Comparison of ENCODE assay signal across 12 cellular contexts in the genomic region with DNA sequence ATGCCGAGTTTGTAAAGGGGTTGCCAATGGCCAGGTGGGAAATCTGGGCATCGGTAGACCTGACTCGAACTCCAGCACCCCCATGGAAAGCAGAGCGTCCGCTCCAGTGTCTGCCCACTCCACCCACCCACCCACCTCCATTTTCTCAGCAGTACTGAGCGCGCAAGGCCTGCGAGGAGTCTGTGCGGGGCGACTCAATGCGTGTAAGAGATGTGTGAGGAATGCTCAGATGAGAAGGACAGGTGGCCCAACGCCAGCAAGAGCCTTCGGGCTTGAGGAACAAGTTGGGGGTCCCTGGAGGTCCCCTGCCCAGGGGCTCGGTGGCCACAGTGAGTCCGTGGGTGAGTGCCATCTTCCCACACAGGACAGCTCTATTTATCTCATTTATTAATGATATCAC. TPM values are rescaled to one million over a fixed set of nuclear protein-coding genes. Genes with fewer than 3 reads are reported as not detected.
A peak's percentile ranks its signal among the peaks of the same experiment; 100 is the strongest.
DNase-seq lines count a peak whose midpoint lies in the region; ATAC-seq and TF ChIP-seq lines count a peak whose summit lies in the region.
"Had no signal": no experiment of that assay in that cellular context is flagged by ENCODE, and none has a peak within 500 bp of the region (broad histone marks: within the 10 kb centered on the region; RNA-seq: fewer than 3 reads in every experiment).

No MANE protein-coding gene starts in this region.

- H3K4me3 ChIP-seq in heart left ventricle (no peak overlapping the region), HEK293 (ENCODE audit: low read depth, low read length) (no peak overlapping the region), left ventricle myocardium inferior (no peak overlapping the region), gastrocnemius medialis (no peak overlapping the region)
- H3K4me3 ChIP-seq: GM23338 had no signal

- CTCF ChIA-PET in HEK293 (lab: Yijun Ruan, JAX), result no interaction called here

- H3K9me3 ChIP-seq in heart left ventricle (no peaks in the 10 kb centered on the region), HEK293 (ENCODE audit: control insufficient read depth, insufficient read depth, low read depth, low read length) (no peaks in the 10 kb centered on the region), left ventricle myocardium inferior (replicated peaks) (no peaks in the 10 kb centered on the region), gastrocnemius medialis (no peaks in the 10 kb centered on the region)

- peaks cover 0 to 84% (median 64%) of the 10 kb centered on the region in 9 donors for H3K36me3 ChIP-seq in heart left ventricle
- peaks cover 30 to 58% of the 10 kb centered on the region in 2 experiments for H3K36me3 ChIP-seq in HEK293 (ENCODE audit: control insufficient read depth in 2 of 2, insufficient read depth in 1 of 2, low read length in 2 of 2)
- peaks cover 57% of the 10 kb centered on the region for H3K36me3 ChIP-seq in left ventricle myocardium inferior
- peaks cover 0 to 60% of the 10 kb centered on the region in 2 donors for H3K36me3 ChIP-seq in gastrocnemius medialis

- WGBS in heart left ventricle, 4 donors, result 80 to 90% (median 84%) methylated on average over 12 to 15 of the region's 15 CpGs

- DNase-seq in heart left ventricle (peak in 1 of 5 donors; percentile 32), Right ventricle myocardium superior (no peak), left ventricle myocardium inferior (no peak), gastrocnemius medialis (no peak), MV-4-11 (lab: John Stamatoyannopoulos, UW) (no peak)
- DNase-seq: CD8-positive, alpha-beta T cell; COR-L47; DMS153; H7 had no signal

- intact Hi-C loops in heart left ventricle (cut with DNase I) (loop anchor here in 8 of 10 donors (2.0 to 5.0 kb wide), 6 partner anchors 35 to 125 kb away; a partner anchor contains a TSS), Right ventricle myocardium superior (cut with DNase I) (loop anchor here (10.0 kb wide), 1 partner anchor 47 kb away; a partner anchor contains a TSS), left ventricle myocardium inferior (cut with micrococcal nuclease) (no loop called here), gastrocnemius medialis (cut with DNase I; ENCODE audit: low total_unique reads) (no loop called here)

- in situ Hi-C loops in gastrocnemius medialis (cut with MboI; ENCODE audit: low sequenced_read_pairs in 4 of 4), result loop anchor here in 1 of 4 donors (25.0 kb wide), 1 partner anchor 125 kb away; no protein-coding TSS in a partner anchor

- H3K4me1 ChIP-seq in heart left ventricle (peaks cover 11 to 65% (median 54%) of the 10 kb centered on the region in 12 donors), HEK293 (ENCODE audit: control insufficient read depth, insufficient read depth, low read length) (no peaks in the 10 kb centered on the region), left ventricle myocardium inferior (peaks cover 73% of the 10 kb centered on the region), gastrocnemius medialis (peaks cover 0 to 6% of the 10 kb centered on the region in 2 donors)

- TF ChIP-seq CTCF in heart left ventricle (IDR thresholded peaks at IDR 0.05) (no peak), HEK293 (tag by site-specific recombination; IDR thresholded peaks at IDR 0.05) (no peak), left ventricle myocardium inferior (IDR thresholded peaks at IDR 0.05; ENCODE audit: borderline replicate concordance) (no peak), gastrocnemius medialis (IDR thresholded peaks at IDR 0.05 in 4 of 5, conservative IDR thresholded peaks at IDR 0.05 in 1 of 5) (no peak)

- no peak for TF ChIP-seq POLR2A in heart left ventricle (IDR thresholded peaks at IDR 0.05)
- TF ChIP-seq POLR2A in gastrocnemius medialis (IDR thresholded peaks at IDR 0.05), result no peak

- H3K27ac ChIP-seq in heart left ventricle, result peak overlapping the region in 11 of 12 donors; percentile 11 to 93 (median 84)
- H3K27ac ChIP-seq in HEK293 (ENCODE audit: extremely low read depth, low read depth, low read length), result no peak overlapping the region
- peak overlapping the region; percentile 92 for H3K27ac ChIP-seq in left ventricle myocardium inferior (replicated peaks)
- peak overlapping the region; percentile 15 to 70 (median 64) for H3K27ac ChIP-seq in gastrocnemius medialis

- H3K27me3 ChIP-seq in heart left ventricle, result no peaks in the 10 kb centered on the region
- no peaks in the 10 kb centered on the region for H3K27me3 ChIP-seq in left ventricle myocardium inferior (ENCODE audit: low read depth)
- no peaks in the 10 kb centered on the region for H3K27me3 ChIP-seq in gastrocnemius medialis

- POLR2A ChIA-PET in HEK293 (lab: Yijun Ruan, JAX), result interaction anchor here (0.6 kb wide), 1 partner anchor 20 kb away, joined by 3 read pairs; no protein-coding TSS in a partner anchor

- ATAC-seq in heart left ventricle (no peak), Right ventricle myocardium superior (ENCODE audit: poor library complexity) (no peak), gastrocnemius medialis (no peak), GM19463 (IDR thresholded peaks at IDR 0.05; ENCODE audit: unreplicated experiment) (no peak)
- ATAC-seq: CD8-positive, alpha-beta T cell; GM23338 had no signal

TF ChIP-seq in HEK293, 187 proteins besides CTCF, POLR2A, EP300 and RAD21:
- 0 out of 2 replicates have a peak, but pooled peaks have one; percentile 25 for TF ChIP-seq EGR2 (tag by site-specific recombination; IDR thresholded peaks at IDR 0.05; ENCODE audit: low read depth)
- TF ChIP-seq, protein P1, sequence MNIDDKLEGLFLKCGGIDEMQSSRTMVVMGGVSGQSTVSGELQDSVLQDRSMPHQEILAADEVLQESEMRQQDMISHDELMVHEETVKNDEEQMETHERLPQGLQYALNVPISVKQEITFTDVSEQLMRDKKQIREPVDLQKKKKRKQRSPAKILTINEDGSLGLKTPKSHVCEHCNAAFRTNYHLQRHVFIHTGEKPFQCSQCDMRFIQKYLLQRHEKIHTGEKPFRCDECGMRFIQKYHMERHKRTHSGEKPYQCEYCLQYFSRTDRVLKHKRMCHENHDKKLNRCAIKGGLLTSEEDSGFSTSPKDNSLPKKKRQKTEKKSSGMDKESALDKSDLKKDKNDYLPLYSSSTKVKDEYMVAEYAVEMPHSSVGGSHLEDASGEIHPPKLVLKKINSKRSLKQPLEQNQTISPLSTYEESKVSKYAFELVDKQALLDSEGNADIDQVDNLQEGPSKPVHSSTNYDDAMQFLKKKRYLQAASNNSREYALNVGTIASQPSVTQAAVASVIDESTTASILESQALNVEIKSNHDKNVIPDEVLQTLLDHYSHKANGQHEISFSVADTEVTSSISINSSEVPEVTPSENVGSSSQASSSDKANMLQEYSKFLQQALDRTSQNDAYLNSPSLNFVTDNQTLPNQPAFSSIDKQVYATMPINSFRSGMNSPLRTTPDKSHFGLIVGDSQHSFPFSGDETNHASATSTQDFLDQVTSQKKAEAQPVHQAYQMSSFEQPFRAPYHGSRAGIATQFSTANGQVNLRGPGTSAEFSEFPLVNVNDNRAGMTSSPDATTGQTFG (tag by site-specific recombination; IDR thresholded peaks at IDR 0.05; ENCODE audit: borderline replicate concordance), result no peak

RNA-seq across cellular contexts. Expression of a gene that starts 50.6 kb away (rescaled TPM):
- 100 to 1,000 TPM in 1 of 9 donors, 10 to 100 TPM in 8; 52.6 to 125 (median 72.3) TPM for total RNA-seq in heart left ventricle
- polyA plus RNA-seq in heart left ventricle, result 100 to 1,000 TPM in 1 of 2 donors, 10 to 100 TPM in 1; 17.8 to 114 TPM
- total RNA-seq in Right ventricle myocardium superior, result 69.0 TPM
- total RNA-seq in left ventricle myocardium inferior, result 76.9 TPM
- total RNA-seq in gastrocnemius medialis, result 10 to 100 TPM; 32.7 to 38.7 (median 34.8) TPM

Comparison
In these comparisons a context has a peak if more than half of its experiments do, and no peak if none do; other contexts are left out.
1. intact Hi-C loops: an anchor here in heart left ventricle (2.0 to 5.0 kb wide) and Right ventricle myocardium superior (10.0 kb wide); none called in left ventricle myocardium inferior and gastrocnemius medialis.